15 cellular contexts compared by ENCODE assay signal in the genomic region with DNA sequence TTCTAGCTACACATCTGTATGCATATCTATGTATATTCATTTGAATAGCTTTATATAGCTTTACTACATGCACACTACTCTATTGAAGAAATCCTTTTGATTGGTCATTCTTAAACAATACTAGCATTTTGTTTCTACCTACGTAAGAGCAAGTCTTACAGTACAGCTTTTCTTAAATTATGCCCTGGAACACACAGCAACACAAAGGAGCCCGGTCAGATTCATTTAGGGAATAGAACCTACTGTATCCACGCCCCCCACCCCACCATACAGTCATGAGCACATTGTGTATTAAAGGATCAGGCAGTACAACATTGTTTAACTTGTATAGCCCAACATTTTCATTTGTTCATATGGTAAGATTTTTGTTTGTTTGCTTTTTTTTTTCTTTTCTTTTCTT.
A peak's percentile ranks its signal among the peaks of the same experiment; 100 is the strongest.
DNase-seq lines count a peak whose midpoint lies in the region; ATAC-seq and TF ChIP-seq lines count a peak whose summit lies in the region.
"Had no signal": no experiment of that assay in that cellular context is flagged by ENCODE, and none has a peak within 500 bp of the region (broad histone marks: within the 10 kb centered on the region; RNA-seq: fewer than 3 reads in every experiment).

No MANE protein-coding gene starts in this region.

- DNase-seq in right cardiac atrium (no peak), heart right ventricle (no peak), chondrocyte (ENCODE audit: low spot score) (no peak), psoas muscle (no peak), thoracic aorta (ENCODE audit: low spot score) (no peak)
- DNase-seq: AML-193; CD4-positive, CD25-positive, alpha-beta regulatory T cell; GOT3; H9; IMR-90 had no signal

- 94% methylated on average over 3 of the region's 3 CpGs for WGBS in right cardiac atrium
- 97% methylated on average over 3 of the region's 3 CpGs for WGBS in heart right ventricle, 2 donors
- WGBS in psoas muscle, 3 donors: 97% methylated on average over 3 of the region's 3 CpGs

- ATAC-seq in right cardiac atrium (peak; percentile 12 to 34), heart right ventricle (no peak), psoas muscle (no peak), thoracic aorta (ENCODE audit: insufficient number of reproducible peaks, low FRiP score, low read depth) (no peak), HG03378 (IDR thresholded peaks at IDR 0.05; ENCODE audit: unreplicated experiment) (no peak), GM18517 (IDR thresholded peaks at IDR 0.05; ENCODE audit: unreplicated experiment) (no peak), HG03175 (IDR thresholded peaks at IDR 0.05; ENCODE audit: unreplicated experiment) (no peak)

- H3K4me3 Mint-ChIP-seq in chondrocyte (ENCODE audit: unreplicated experiment): no peak overlapping the region
- H3K4me3 Mint-ChIP-seq: CD4-positive, CD25-positive, alpha-beta regulatory T cell; H9 had no signal

- no peaks in the 10 kb centered on the region for H3K9me3 Mint-ChIP-seq in chondrocyte (ENCODE audit: low read depth)
- H3K9me3 Mint-ChIP-seq: H9 had no signal

- H3K27ac ChIP-seq in right cardiac atrium (ENCODE audit: low read length) (no peak overlapping the region), heart right ventricle (no peak overlapping the region), psoas muscle (peak overlapping the region; percentile 80), thoracic aorta (peak overlapping the region; percentile 59 to 78)
- H3K27ac ChIP-seq: 22Rv1; BLaER1 treated with 17β-estradiol and CSF1 and Interleukin-3, amounts not matched to agents 10 nM and 100 nM had no signal

- H3K4me1 Mint-ChIP-seq in chondrocyte (ENCODE audit: low read depth): peaks cover 36% of the 10 kb centered on the region
- H3K4me1 Mint-ChIP-seq: H9 had no signal

- H3K36me3 Mint-ChIP-seq in chondrocyte (ENCODE audit: low read depth): peaks cover 5% of the 10 kb centered on the region

- peak overlapping the region; percentile 45 for H3K27ac Mint-ChIP-seq in chondrocyte (ENCODE audit: unreplicated experiment)
- H3K27ac Mint-ChIP-seq: CD4-positive, CD25-positive, alpha-beta regulatory T cell had no signal

- H3K27me3 ChIP-seq in right cardiac atrium (ENCODE audit: control insufficient read depth, insufficient read depth) (no peaks in the 10 kb centered on the region), heart right ventricle (no peaks in the 10 kb centered on the region), psoas muscle (ENCODE audit: insufficient read depth in 3 of 3, low read length in 2 of 3) (no peaks in the 10 kb centered on the region), thoracic aorta (replicated peaks; ENCODE audit: insufficient read depth) (no peaks in the 10 kb centered on the region)
- H3K27me3 ChIP-seq: BLaER1 treated with 17β-estradiol and CSF1 and Interleukin-3, amounts not matched to agents 10 nM and 100 nM had no signal

- TF ChIP-seq CTCF in heart right ventricle (IDR thresholded peaks at IDR 0.05): no peak
- TF ChIP-seq CTCF in chondrocyte (IDR thresholded peaks at IDR 0.05): no peak
- no peak for TF ChIP-seq CTCF in psoas muscle (IDR thresholded peaks at IDR 0.05)
- no peak for TF ChIP-seq CTCF in thoracic aorta (IDR thresholded peaks at IDR 0.05)

- no peaks in the 10 kb centered on the region for H3K27me3 Mint-ChIP-seq in chondrocyte (ENCODE audit: low read depth)
- H3K27me3 Mint-ChIP-seq: CD4-positive, CD25-positive, alpha-beta regulatory T cell had no signal

- intact Hi-C loops in right cardiac atrium (cut with DNase I): no loop called here
- intact Hi-C loops in heart right ventricle (cut with DNase I): loop anchor here in 1 of 10 donors (5.0 kb wide), 1 partner anchor 195 kb away; no protein-coding TSS in a partner anchor
- intact Hi-C loops in psoas muscle (cut with DNase I): no loop called here

- H3K36me3 ChIP-seq in heart right ventricle (peaks cover 0 to 82% (median 7%) of the 10 kb centered on the region in 9 donors), psoas muscle (ENCODE audit: insufficient read depth in 1 of 2, low read depth in 1 of 2) (peaks cover 0 to 44% of the 10 kb centered on the region in 2 donors), thoracic aorta (no peaks in the 10 kb centered on the region)

- no peak overlapping the region for H3K4me3 ChIP-seq in right cardiac atrium (ENCODE audit: low read length)
- no peak overlapping the region for H3K4me3 ChIP-seq in heart right ventricle
- H3K4me3 ChIP-seq in psoas muscle: no peak overlapping the region
- no peak overlapping the region for H3K4me3 ChIP-seq in thoracic aorta
- H3K4me3 ChIP-seq: BLaER1 treated with 17β-estradiol and CSF1 and Interleukin-3, amounts not matched to agents 10 nM and 100 nM had no signal

- H3K4me1 ChIP-seq in right cardiac atrium (ENCODE audit: control insufficient read depth, insufficient read depth, low read length) (no peaks in the 10 kb centered on the region), heart right ventricle (peaks cover 0 to 21% (median 17%) of the 10 kb centered on the region in 9 donors), psoas muscle (peaks cover 22% of the 10 kb centered on the region), thoracic aorta (ENCODE audit: control insufficient read depth in 1 of 2, low read depth in 2 of 2) (peaks cover 45 to 49% of the 10 kb centered on the region in 2 donors)

- H3K9me3 ChIP-seq in right cardiac atrium (ENCODE audit: control insufficient read depth, low read length) (no peaks in the 10 kb centered on the region), heart right ventricle (no peaks in the 10 kb centered on the region), psoas muscle (no peaks in the 10 kb centered on the region), thoracic aorta (no peaks in the 10 kb centered on the region)
- H3K9me3 ChIP-seq: BLaER1 treated with 17β-estradiol and CSF1 and Interleukin-3, amounts not matched to agents 10 nM and 100 nM had no signal

Comparison
In these comparisons a context has a peak if more than half of its experiments do, and no peak if none do; other contexts are left out.
1. ATAC-seq: peak in right cardiac atrium (2 of 2); none in heart right ventricle (0 of 8), psoas muscle (0 of 4), thoracic aorta (single experiment), HG03378 (single experiment), GM18517 (single experiment) and HG03175 (single experiment).
2. H3K27ac ChIP-seq: peak in psoas muscle (single experiment) and thoracic aorta (2 of 2); none in right cardiac atrium (single experiment) and heart right ventricle (0 of 10).